In genomic region chr2:157596992-157597681, GRCh38 we compare ENCODE assay signal across 8 cellular contexts. TPM values are rescaled to one million over a fixed set of nuclear protein-coding genes. Genes with fewer than 3 reads are reported as not detected.
DNase-seq lines count a peak whose midpoint lies in the region; ATAC-seq and TF ChIP-seq lines count a peak whose summit lies in the region.

No MANE protein-coding gene starts in this region.

- H2AFZ ChIP-seq in fibroblast of lung (ENCODE audit: low read length): no peak overlapping the region

- H3K27ac ChIP-seq in fibroblast of lung (ENCODE audit: insufficient read depth, low read length) (no peak overlapping the region), neutrophil (no peak overlapping the region)

- H3K9me3 ChIP-seq in fibroblast of lung (ENCODE audit: control insufficient read depth, insufficient read depth, low read depth, low read length): no peaks in the 10 kb centered on the region
- H3K9me3 ChIP-seq in neutrophil: no peaks in the 10 kb centered on the region
- H3K9me3 ChIP-seq in MG63: no peaks in the 10 kb centered on the region

- peaks cover 20% of the 10 kb centered on the region for H3K27me3 Mint-ChIP-seq in IgD-negative memory B cell
- H3K27me3 Mint-ChIP-seq in type B pancreatic cell: peaks cover 44% of the 10 kb centered on the region

- H4K20me1 ChIP-seq in fibroblast of lung (ENCODE audit: control insufficient read depth, extremely low read depth, insufficient read depth, low read length): no peaks in the 10 kb centered on the region

- H3K36me3 Mint-ChIP-seq in IgD-negative memory B cell: no peaks in the 10 kb centered on the region
- H3K36me3 Mint-ChIP-seq in type B pancreatic cell: no peaks in the 10 kb centered on the region

- peak; percentile 74 for ATAC-seq in GM18873 (IDR thresholded peaks at IDR 0.05; ENCODE audit: low FRiP score, unreplicated experiment)

- H3K4me3 Mint-ChIP-seq in IgD-negative memory B cell: peak overlapping the region in 3 of 4 donors; percentile 36 to 62 (median 55)
- no peak overlapping the region for H3K4me3 Mint-ChIP-seq in type B pancreatic cell

- H3K4me1 ChIP-seq in fibroblast of lung (ENCODE audit: control insufficient read depth, extremely low read depth, insufficient read depth, low read length): no peaks in the 10 kb centered on the region
- H3K4me1 ChIP-seq in neutrophil (ENCODE audit: control insufficient read depth in 1 of 2, insufficient read depth in 1 of 2, low read depth in 1 of 2, low read length in 1 of 2): no peaks in the 10 kb centered on the region

- no peak overlapping the region for H3K4me3 ChIP-seq in fibroblast of lung (replicated peaks in 1 of 4; ENCODE audit: control extremely low read depth in 1 of 4, insufficient read depth in 1 of 4, low read depth in 3 of 4, low read length in 4 of 4)
- no peak overlapping the region for H3K4me3 ChIP-seq in neutrophil (ENCODE audit: low read depth in 1 of 2, low read length in 1 of 2)
- H3K4me3 ChIP-seq in MG63: no peak overlapping the region

- no peaks in the 10 kb centered on the region for H3K79me2 ChIP-seq in fibroblast of lung (ENCODE audit: control insufficient read depth, insufficient read depth, low read length)

- H3K27me3 ChIP-seq in fibroblast of lung (ENCODE audit: control insufficient read depth, insufficient read depth, low read length): peaks cover 5% of the 10 kb centered on the region
- H3K27me3 ChIP-seq in neutrophil: peaks cover 40% of the 10 kb centered on the region
- no peaks in the 10 kb centered on the region; the same call in 1 of the 2 replicates for H3K27me3 ChIP-seq in MG63

- DNase-seq in activated T-cell treated with anti-CD3 and anti-CD28 coated beads for 24 hours (ENCODE audit: low read depth) (peak; percentile 38), fibroblast of lung (ENCODE audit: low read depth in 2 of 2) (peak; percentile 10 to 12), type B pancreatic cell (ENCODE audit: extremely low spot score, unreplicated experiment) (no peak), DMS 273 treated with DMSO at 0.1 percent for 48 hours (lab: John Stamatoyannopoulos, UW) (no peak), MG63 (no peak)

- H3K4me1 Mint-ChIP-seq in IgD-negative memory B cell: peaks cover 0 to 9% (median 4%) of the 10 kb centered on the region in 3 donors
- no peaks in the 10 kb centered on the region for H3K4me1 Mint-ChIP-seq in type B pancreatic cell (ENCODE audit: unreplicated experiment)

- peak; percentile 31 to 64 for TF ChIP-seq CTCF in fibroblast of lung (conservative IDR thresholded peaks at IDR 0.05 in 1 of 2, IDR thresholded peaks at IDR 0.05 in 1 of 2; ENCODE audit: low read depth in 1 of 2, low read length in 2 of 2)
- peak; percentile 31 for TF ChIP-seq CTCF in neutrophil (IDR thresholded peaks at IDR 0.05)
- peak; percentile 71 for TF ChIP-seq CTCF in type B pancreatic cell (conservative IDR thresholded peaks at IDR 0.05)

- no peak overlapping the region for H3K9ac ChIP-seq in fibroblast of lung (ENCODE audit: insufficient read depth, low read length)

- no peaks in the 10 kb centered on the region for H3K36me3 ChIP-seq in fibroblast of lung (ENCODE audit: control insufficient read depth, insufficient read depth, low read length)
- no peaks in the 10 kb centered on the region for H3K36me3 ChIP-seq in neutrophil
- H3K36me3 ChIP-seq in MG63: no peaks in the 10 kb centered on the region

- H3K9me3 Mint-ChIP-seq in IgD-negative memory B cell (no peaks in the 10 kb centered on the region), type B pancreatic cell (no peaks in the 10 kb centered on the region)

- H3K27ac Mint-ChIP-seq in IgD-negative memory B cell (no peak overlapping the region), type B pancreatic cell (no peak overlapping the region)

- no peak overlapping the region for H3K4me2 ChIP-seq in fibroblast of lung (ENCODE audit: extremely low read depth, insufficient read depth, low read length)

RNA-seq across cellular contexts. Expression of gene ACVR1C, which starts 31.5 kb away (rescaled TPM):
- 0.23 TPM for polyA plus RNA-seq in IgD-negative memory B cell
- total RNA-seq in fibroblast of lung: 0.26 and 0.83 TPM in 2 replicates
- polyA plus RNA-seq in fibroblast of lung: 0.09 and 0.35 TPM in 2 replicates
- polyA plus RNA-seq in fibroblast of lung (2012): 0.12 and 0.16 TPM in 2 replicates
- not detected in 2 replicates for polyA minus RNA-seq in fibroblast of lung (ENCODE audit: low replicate concordance)
- total RNA-seq in type B pancreatic cell (ENCODE audit: low replicate concordance): 17.1 and 27.9 TPM in 2 replicates
- total RNA-seq in MG63 (2014; rRNA removed; shearing (Covaris generic); ENCODE audit: low replicate concordance): not detected in 2 replicates

Comparison
In these comparisons a context has a peak if more than half of its experiments do, and no peak if none do; other contexts are left out.
1. DNase-seq: peak in activated T-cell treated with anti-CD3 and anti-CD28 coated beads for 24 hours (single experiment) and fibroblast of lung (2 of 2); none in type B pancreatic cell (single experiment), DMS 273 treated with DMSO at 0.1 percent for 48 hours (single experiment) and MG63 (single experiment).
2. Peak in every context shown above with its lines, with median percentiles within 50 percentile points of each other: CTCF ChIP-seq.